In the genomic region with DNA sequence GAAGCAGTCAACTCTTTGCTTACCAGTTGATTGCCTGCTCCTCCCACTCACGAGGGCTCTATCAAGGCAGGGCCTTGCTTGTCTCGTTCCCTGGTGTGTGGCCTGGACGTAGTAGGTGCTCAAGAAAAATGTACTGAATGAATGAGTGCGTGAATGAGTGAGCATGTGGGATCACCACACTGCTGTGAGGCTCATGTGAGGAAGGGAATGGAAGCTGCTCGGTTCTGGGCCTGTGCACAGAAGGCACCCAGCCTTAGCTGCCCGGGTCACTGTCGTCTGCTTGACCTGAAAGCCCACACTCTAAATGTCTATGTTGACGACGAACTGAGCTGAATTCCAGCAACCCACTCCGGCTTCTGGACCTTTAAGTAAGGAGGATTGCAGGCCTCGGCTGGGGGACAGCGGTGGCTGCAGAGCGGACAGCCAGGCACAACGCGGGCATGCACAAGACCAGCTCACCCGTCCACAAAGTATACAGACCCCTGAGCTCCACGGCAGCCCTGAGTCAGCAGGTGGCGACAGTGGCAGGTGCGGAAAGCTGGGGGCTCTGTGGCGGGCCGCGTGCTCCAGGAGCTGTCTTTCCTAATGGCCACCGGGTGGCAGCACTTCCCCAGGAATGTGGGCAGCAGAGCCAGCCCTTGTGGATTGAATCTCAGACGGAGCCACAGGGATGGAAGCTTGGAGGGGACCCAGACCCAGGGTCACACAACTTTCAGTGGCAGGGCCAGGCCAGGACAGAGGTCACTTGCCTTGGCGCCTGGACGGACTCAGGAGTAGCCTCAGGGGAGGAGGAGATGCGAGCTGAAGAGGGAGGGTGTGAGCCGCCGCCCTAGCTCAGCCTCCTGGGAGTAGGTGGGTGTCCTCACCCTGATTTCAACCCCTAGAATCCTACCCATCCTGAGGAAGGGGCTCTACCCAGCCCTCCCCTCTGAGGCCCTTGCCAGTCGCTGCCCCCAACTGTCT, we compare ENCODE assay signal across 8 cellular contexts. TPM values are rescaled to one million over a fixed set of nuclear protein-coding genes. Genes with fewer than 3 reads are reported as not detected.
DNase-seq lines count a peak whose midpoint lies in the region; ATAC-seq and TF ChIP-seq lines count a peak whose summit lies in the region.

No MANE protein-coding gene starts in this region.

- no peak overlapping the region for H3K4me3 ChIP-seq in parathyroid adenoma (ENCODE audit: low read depth, low read length)
- H3K4me3 ChIP-seq in transverse colon: no peak overlapping the region

- H3K9ac ChIP-seq in parathyroid adenoma: no peak overlapping the region

- no peak overlapping the region for H3K27ac ChIP-seq in parathyroid adenoma
- no peak overlapping the region for H3K27ac ChIP-seq in transverse colon

- TF ChIP-seq EP300 in transverse colon (IDR thresholded peaks at IDR 0.05; ENCODE audit: low read depth): no peak

- peak overlapping the region; percentile 50 for H2AFZ ChIP-seq in parathyroid adenoma

- H3K79me2 ChIP-seq in parathyroid adenoma: no peaks in the 10 kb centered on the region

- H3K27me3 ChIP-seq in parathyroid adenoma (ENCODE audit: control insufficient read depth, insufficient read depth, low read length): no peaks in the 10 kb centered on the region
- H3K27me3 ChIP-seq in transverse colon: no peaks in the 10 kb centered on the region

- TF ChIP-seq CTCF in parathyroid adenoma (IDR thresholded peaks at IDR 0.05) (peak; percentile 62), transverse colon (IDR thresholded peaks at IDR 0.05) (peak; percentile 77 to 93 (median 82))

- ATAC-seq in GM19035 (IDR thresholded peaks at IDR 0.05; ENCODE audit: unreplicated experiment) (peak; percentile 58), SK-N-SH treated with all-trans-retinoic acid at 6 μM for 48 hours (peak; percentile 87)

- H3K4me1 ChIP-seq in parathyroid adenoma (no peaks in the 10 kb centered on the region), transverse colon (peaks cover 0 to 12% (median 5%) of the 10 kb centered on the region in 4 donors)

- no peak for TF ChIP-seq POLR2A in transverse colon (IDR thresholded peaks at IDR 0.05)

- 32 to 56% methylated on average over 4 to 27 of the region's 30 CpGs for WGBS in transverse colon (ENCODE audit: low coverage in 1 of 2), 2 donors

- H3K4me2 ChIP-seq in parathyroid adenoma (ENCODE audit: low read length): no peak overlapping the region

- peak; percentile 70 for DNase-seq in ACHN
- peak; percentile 84 for DNase-seq in NCI-H1105 treated with DMSO at 0.1 percent for 48 hours (lab: John Stamatoyannopoulos, UW)
- peak; percentile 76 for DNase-seq in activated naive CD4-positive, alpha-beta T cell treated with Interleukin-2 at 50 U/mL for 16 hours
- peak; percentile 91 for DNase-seq in globus pallidus (ENCODE audit: low spot score)
- peak; percentile 83 for DNase-seq in transverse colon

- intact Hi-C loops in transverse colon (cut with DNase I; ENCODE audit: low total_unique reads): loop anchor here (10.0 kb wide), 1 partner anchor 303 kb away; no protein-coding TSS in a partner anchor

- H3K9me3 ChIP-seq in parathyroid adenoma (ENCODE audit: control insufficient read depth, low read length) (no peaks in the 10 kb centered on the region), transverse colon (no peaks in the 10 kb centered on the region)

- H3K36me3 ChIP-seq in parathyroid adenoma (ENCODE audit: control insufficient read depth, insufficient read depth, low read length) (no peaks in the 10 kb centered on the region), transverse colon (no peaks in the 10 kb centered on the region)

- in situ Hi-C loops in ACHN (cut with HindIII; ENCODE audit: low pct_ligation_motif_present, low pct_unique_long_range_greater_than_20kb, low sequenced_read_pairs) (no loop called here), transverse colon (cut with MboI; ENCODE audit: low pct_ligation_motif_present in 1 of 4, low pct_unique_long_range_greater_than_20kb in 1 of 4, low sequenced_read_pairs in 3 of 4) (loop anchor here in 3 of 4 donors (10.0 to 25.0 kb wide), 3 partner anchors 303 to 523 kb away; a partner anchor contains a TSS)

TF ChIP-seq in SK-N-SH treated with all-trans-retinoic acid at 6 μM for 48 hours, 23 proteins besides CTCF, POLR2A, EP300 and RAD21:
- TF ChIP-seq ISL1 (CRISPR knock-in tag; IDR thresholded peaks at IDR 0.05) (no peak), OSR1 (CRISPR knock-in tag; IDR thresholded peaks at IDR 0.05) (no peak), TOX (CRISPR knock-in tag; IDR thresholded peaks at IDR 0.05; ENCODE audit: borderline replicate concordance) (no peak), SNAI2 (CRISPR knock-in tag; IDR thresholded peaks at IDR 0.05) (no peak), ZNF70 (CRISPR knock-in tag; IDR thresholded peaks at IDR 0.05) (no peak), ZNF8 (CRISPR knock-in tag; IDR thresholded peaks at IDR 0.05) (no peak), ZC3H10 (CRISPR knock-in tag; IDR thresholded peaks at IDR 0.05) (no peak), ZFP30 (CRISPR knock-in tag; IDR thresholded peaks at IDR 0.05) (no peak)
- TF ChIP-seq, protein P1, sequence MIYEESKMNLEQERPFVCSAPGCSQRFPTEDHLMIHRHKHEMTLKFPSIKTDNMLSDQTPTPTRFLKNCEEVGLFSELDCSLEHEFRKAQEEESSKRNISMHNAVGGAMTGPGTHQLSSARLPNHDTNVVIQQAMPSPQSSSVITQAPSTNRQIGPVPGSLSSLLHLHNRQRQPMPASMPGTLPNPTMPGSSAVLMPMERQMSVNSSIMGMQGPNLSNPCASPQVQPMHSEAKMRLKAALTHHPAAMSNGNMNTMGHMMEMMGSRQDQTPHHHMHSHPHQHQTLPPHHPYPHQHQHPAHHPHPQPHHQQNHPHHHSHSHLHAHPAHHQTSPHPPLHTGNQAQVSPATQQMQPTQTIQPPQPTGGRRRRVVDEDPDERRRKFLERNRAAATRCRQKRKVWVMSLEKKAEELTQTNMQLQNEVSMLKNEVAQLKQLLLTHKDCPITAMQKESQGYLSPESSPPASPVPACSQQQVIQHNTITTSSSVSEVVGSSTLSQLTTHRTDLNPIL (CRISPR knock-in tag; IDR thresholded peaks at IDR 0.05; ENCODE audit: low read depth): no peak
- TF ChIP-seq, protein P2, sequence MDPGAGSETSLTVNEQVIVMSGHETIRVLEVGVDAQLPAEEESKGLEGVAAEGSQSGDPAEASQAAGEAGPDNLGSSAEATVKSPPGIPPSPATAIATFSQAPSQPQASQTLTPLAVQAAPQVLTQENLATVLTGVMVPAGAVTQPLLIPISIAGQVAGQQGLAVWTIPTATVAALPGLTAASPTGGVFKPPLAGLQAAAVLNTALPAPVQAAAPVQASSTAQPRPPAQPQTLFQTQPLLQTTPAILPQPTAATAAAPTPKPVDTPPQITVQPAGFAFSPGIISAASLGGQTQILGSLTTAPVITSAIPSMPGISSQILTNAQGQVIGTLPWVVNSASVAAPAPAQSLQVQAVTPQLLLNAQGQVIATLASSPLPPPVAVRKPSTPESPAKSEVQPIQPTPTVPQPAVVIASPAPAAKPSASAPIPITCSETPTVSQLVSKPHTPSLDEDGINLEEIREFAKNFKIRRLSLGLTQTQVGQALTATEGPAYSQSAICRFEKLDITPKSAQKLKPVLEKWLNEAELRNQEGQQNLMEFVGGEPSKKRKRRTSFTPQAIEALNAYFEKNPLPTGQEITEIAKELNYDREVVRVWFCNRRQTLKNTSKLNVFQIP (CRISPR knock-in tag; IDR thresholded peaks at IDR 0.05; ENCODE audit: borderline replicate concordance, low read depth): no peak

RNA-seq across cellular contexts. Expression of a gene that starts 5.0 kb away (rescaled TPM):
- total RNA-seq in transverse colon: 100 to 1,000 TPM in 1 of 4 donors, 10 to 100 TPM in 3; 34.3 to 127 (median 69.3) TPM

RNA-seq across cellular contexts. Expression of a gene that starts 31.8 kb away (rescaled TPM):
- not detected for total RNA-seq in transverse colon

RNA-seq across cellular contexts. Expression of a gene that starts 58.3 kb away (rescaled TPM):
- 100 to 1,000 TPM; 106 to 337 (median 127) TPM for total RNA-seq in transverse colon
